Comparison of ENCODE assay signal across 8 cellular contexts in genomic region chr11:449889-450808, GRCh38. TPM values are rescaled to one million over a fixed set of nuclear protein-coding genes. Genes with fewer than 3 reads are reported as not detected.
DNase-seq lines count a peak whose midpoint lies in the region; ATAC-seq and TF ChIP-seq lines count a peak whose summit lies in the region.

TSS of gene PTDSS2 (plus strand) at chr11:450279. CDS start at chr11:450456, 177 bp downstream.

- H3K27me3 Mint-ChIP-seq in activated B cell treated with CpG ODN at 0.5 μM for 24 hours = no peaks in the 10 kb centered on the region

- POLR2A ChIA-PET in activated B cell treated with CpG ODN at 0.5 μM for 24 hours (lab: Charles Lee) = interaction anchor here (0.6 to 4.3 kb wide), 13 partner anchors 16 to 243 kb away, joined by 3 to 50 read pairs (median 4); partner anchors contain the start of genes BET1L, HRAS, LRRC56 and PHRF1

- H3K9me3 Mint-ChIP-seq in activated B cell treated with CpG ODN at 0.5 μM for 24 hours = no peaks in the 10 kb centered on the region

- peaks cover 35% of the 10 kb centered on the region for H3K4me1 Mint-ChIP-seq in activated B cell treated with CpG ODN at 0.5 μM for 24 hours

- H3K27ac ChIP-seq in caudate nucleus (ENCODE audit: low read depth, low read length) = peak within 1 kb of the TSS; percentile 90

- peak within 1 kb of the TSS; percentile 97 for H3K4me3 Mint-ChIP-seq in activated B cell treated with CpG ODN at 0.5 μM for 24 hours

- H3K27ac Mint-ChIP-seq in activated B cell treated with CpG ODN at 0.5 μM for 24 hours = peak within 1 kb of the TSS; percentile 95

- CTCF ChIA-PET in activated B cell treated with CpG ODN at 0.5 μM for 24 hours (lab: Charles Lee) = interaction anchor here (0.8 to 2.8 kb wide), 3 partner anchors 56 to 276 kb away, joined by 3 to 8 read pairs (median 8); partner anchors contain the start of gene RNH1

- in situ Hi-C loops in GM18951 (cut with MboI; ENCODE audit: low sequenced_read_pairs, unreplicated experiment) = no loop called here

- DNase-seq in AG08395 (ENCODE audit: low spot score) (peak; percentile 95), NCI-H345 (lab: John Stamatoyannopoulos, UW) (peak; percentile 97), activated B cell treated with CpG ODN at 0.5 μM for 24 hours (peak; percentile 93), caudate nucleus (lab: John Stamatoyannopoulos, UW) (peak; percentile 73 to 97 (median 92)), islet precursor cell (peak; percentile 98)
- DNase-seq in stimulated activated CD4-positive, alpha-beta T cell treated with anti-CD3 and anti-CD28 coated beads, Interleukin-12 subunit alpha, Interleukin-12 subunit beta, amount 100 ng/mL, for 48 hours (ENCODE audit: low read depth in 2 of 3, low spot score in 1 of 3) = peak; percentile 90 to 94 (median 92)

- H3K36me3 Mint-ChIP-seq in activated B cell treated with CpG ODN at 0.5 μM for 24 hours (ENCODE audit: low read depth) = peaks cover 19% of the 10 kb centered on the region

- ATAC-seq in HG03196 (IDR thresholded peaks at IDR 0.05; ENCODE audit: unreplicated experiment) (peak; percentile 75), activated B cell treated with CpG ODN at 0.5 μM for 24 hours (ENCODE audit: low read depth) (peak; percentile 72)

- peak; percentile 70 for TF ChIP-seq POLR2A in GM18951 (IDR thresholded peaks at IDR 0.05; ENCODE audit: extremely low read depth, insufficient read depth, insufficient read length)

- no peak for TF ChIP-seq CTCF in activated B cell treated with CpG ODN at 0.5 μM for 24 hours (IDR thresholded peaks at IDR 0.05)

- intact Hi-C loops in activated B cell treated with CpG ODN at 0.5 μM for 24 hours (cut with micrococcal nuclease) = loop anchor here (1.0 to 5.0 kb wide), 6 partner anchors 56 to 347 kb away; partner anchors contain the start of genes HRAS and IFITM2

RNA-seq across cellular contexts. Expression of gene PTDSS2, which starts in this region (rescaled TPM):
- 17.8 and 22.0 TPM in 2 replicates for total RNA-seq in activated B cell treated with CpG ODN at 0.5 μM for 24 hours

Comparison
In these comparisons a context has a peak if more than half of its experiments do, and no peak if none do; other contexts are left out.
1. Peak in every context shown above with its lines: DNase-seq, ATAC-seq and H3K27ac ChIP-seq.